Comparison of ENCODE assay signal across 8 cellular contexts in genomic region chr10:103765981-103766380, GRCh38.
DNase-seq lines count a peak whose midpoint lies in the region; TF ChIP-seq lines count a peak whose summit lies in the region.

No MANE protein-coding gene starts in this region.

- no peak overlapping the region for H3K4me2 ChIP-seq in smooth muscle cell

- H3K27ac ChIP-seq in smooth muscle cell (ENCODE audit: low read depth), result no peak overlapping the region

- H4K20me1 ChIP-seq in smooth muscle cell (ENCODE audit: low read depth), result peaks cover 3% of the 10 kb centered on the region

- no peak overlapping the region for H3K9ac ChIP-seq in smooth muscle cell (ENCODE audit: low read depth)

- no peak overlapping the region for H2AFZ ChIP-seq in smooth muscle cell (ENCODE audit: low read depth)

- POLR2A ChIA-PET in GM10248 (lab: Yijun Ruan, JAX), result no interaction called here

- H3K4me1 ChIP-seq in smooth muscle cell (ENCODE audit: low read depth), result peaks cover 7% of the 10 kb centered on the region

- no peak for TF ChIP-seq CTCF in GM10248 (IDR thresholded peaks at IDR 0.05; ENCODE audit: control extremely low read depth, extremely low read depth, low read depth, missing control alignments)
- TF ChIP-seq CTCF in smooth muscle cell (IDR thresholded peaks at IDR 0.05; ENCODE audit: borderline replicate concordance, insufficient read depth, poor library complexity, severe bottlenecking), result no peak

- no peaks in the 10 kb centered on the region for H3K9me3 ChIP-seq in smooth muscle cell (replicated peaks; ENCODE audit: low read depth)

- DNase-seq in LoVo (ENCODE audit: low spot score), result peak; percentile 4
- peak; percentile 68 for DNase-seq in activated CD4-positive, alpha-beta T cell treated with anti-CD3 and anti-CD28 coated beads, Interleukin-2, amount 50 U/mL, for 4 hours
- DNase-seq in effector CD4-positive, alpha-beta T cell, result peak; percentile 73
- DNase-seq in stimulated activated CD8-positive, alpha-beta memory T cell treated with anti-CD3 and anti-CD28 coated beads, Interleukin-12 subunit alpha, Interleukin-12 subunit beta, amount 100 ng/mL, for 1 hour (ENCODE audit: low read depth), result peak; percentile 66
- DNase-seq in GM10248 (ENCODE audit: extremely low spot score), result no peak
- DNase-seq in smooth muscle cell (lab: John Stamatoyannopoulos, UW; ENCODE audit: unreplicated experiment), result no peak
- no peak for DNase-seq in COLO829 (ENCODE audit: low spot score)
- no peak for DNase-seq in NCI-H2107 (lab: John Stamatoyannopoulos, UW)

- no peaks in the 10 kb centered on the region for H3F3A ChIP-seq in smooth muscle cell (ENCODE audit: low read depth)

- H3K27me3 ChIP-seq in smooth muscle cell (ENCODE audit: low read depth), result no peaks in the 10 kb centered on the region

- no peak overlapping the region for H3K4me3 ChIP-seq in smooth muscle cell

- no peaks in the 10 kb centered on the region for H3K36me3 ChIP-seq in smooth muscle cell (ENCODE audit: low read depth)

- peaks cover 32% of the 10 kb centered on the region for H3K79me2 ChIP-seq in smooth muscle cell (ENCODE audit: low read depth)

- WGBS in smooth muscle cell (ENCODE audit: low lambda C conversion rate), result 91% methylated on average over 8 of the region's 8 CpGs

- CTCF ChIA-PET in GM10248 (lab: Yijun Ruan, JAX), result interaction anchor here (1.0 to 5.5 kb wide), 5 partner anchors 12 to 92 kb away, joined by 3 to 28 read pairs (median 4); no protein-coding TSS in a partner anchor

Comparison
In these comparisons a context has a peak if more than half of its experiments do, and no peak if none do; other contexts are left out.
1. DNase-seq: peak in LoVo (single experiment), activated CD4-positive, alpha-beta T cell treated with anti-CD3 and anti-CD28 coated beads, Interleukin-2, amount 50 U/mL, for 4 hours (2 of 2), effector CD4-positive, alpha-beta T cell (single experiment) and stimulated activated CD8-positive, alpha-beta memory T cell treated with anti-CD3 and anti-CD28 coated beads, Interleukin-12 subunit alpha, Interleukin-12 subunit beta, amount 100 ng/mL, for 1 hour (single experiment); none in GM10248 (single experiment), smooth muscle cell (single experiment), COLO829 (single experiment) and NCI-H2107 (single experiment).